ENCODE assay signal across 8 cellular contexts in genomic region chr1:35930593-35931423, GRCh38. TPM values are rescaled to one million over a fixed set of nuclear protein-coding genes. Genes with fewer than 3 reads are reported as not detected.
A peak's percentile ranks its signal among the peaks of the same experiment; 100 is the strongest.
DNase-seq lines count a peak whose midpoint lies in the region; ATAC-seq and TF ChIP-seq lines count a peak whose summit lies in the region.

TSS of gene AGO3 (plus strand) at chr1:35931105. CDS start at chr1:35931427, 322 bp downstream.

- peaks cover 53% of the 10 kb centered on the region for H3K79me2 ChIP-seq in PC-9 (ENCODE audit: low read depth)

- H4K20me1 ChIP-seq in PC-9 (ENCODE audit: insufficient read depth): peaks cover 18% of the 10 kb centered on the region

- H3K9me3 ChIP-seq in PC-9 (ENCODE audit: insufficient read depth, low read depth): no peaks in the 10 kb centered on the region

- no peak for TF ChIP-seq EP300 in Ishikawa (IDR thresholded peaks at IDR 0.05; ENCODE audit: borderline replicate concordance)

- intact Hi-C loops in PC-9 (cut with micrococcal nuclease; ENCODE audit: unreplicated experiment): loop anchor here (1.0 to 2.0 kb wide), 2 partner anchors 48 to 157 kb away; partner anchors contain the start of genes ADPRS and AGO1

- H3K36me3 ChIP-seq in PC-9 (ENCODE audit: low read depth): no peaks in the 10 kb centered on the region

- no TSS peak for BruUV-seq in PC-9 (replicated peaks; lab: Mats Ljungman, UMichigan)

- peak within 1 kb of the TSS; percentile 92 for H2AFZ ChIP-seq in PC-9

- peak within 1 kb of the TSS; percentile 96 for H3K4me2 ChIP-seq in PC-9

- CTCF ChIA-PET in PC-9 (lab: Charles Lee): interaction anchor here (0.5 kb wide), 1 partner anchor 91 kb away, joined by 16 read pairs; no protein-coding TSS in a partner anchor

- ATAC-seq in GM21619 (IDR thresholded peaks at IDR 0.05; ENCODE audit: unreplicated experiment): peak; percentile 79

- H3K4me3 ChIP-seq in PC-9: peak within 1 kb of the TSS; percentile 87

- TF ChIP-seq RAD21 in Ishikawa (IDR thresholded peaks at IDR 0.05; ENCODE audit: low read depth): no peak

- peak within 1 kb of the TSS; percentile 90 for H3K27ac ChIP-seq in PC-9

- H3F3A ChIP-seq in PC-9 (ENCODE audit: insufficient read depth, low read depth): peaks cover 32% of the 10 kb centered on the region

- peaks cover 30% of the 10 kb centered on the region for H3K4me1 ChIP-seq in PC-9 (replicated peaks; ENCODE audit: insufficient read depth)

- TF ChIP-seq CTCF in PC-9 (conservative IDR thresholded peaks at IDR 0.05): no peak

- H3K27me3 ChIP-seq in PC-9 (ENCODE audit: insufficient read depth, low read depth): no peaks in the 10 kb centered on the region

- peak; percentile 72 for DNase-seq in DMS 273 treated with DMSO at 0.1 percent for 48 hours (lab: John Stamatoyannopoulos, UW)
- peak; percentile 69 to 88 for DNase-seq in PC-9
- peak; percentile 89 for DNase-seq in activated T-cell treated with anti-CD3 and anti-CD28 coated beads for 48 hours (ENCODE audit: low read depth)
- DNase-seq in erythroblast (lab: John Stamatoyannopoulos, UW): peak; percentile 83 to 87
- DNase-seq in mucosa of gallbladder (ENCODE audit: low spot score): peak; percentile 74
- DNase-seq in stimulated activated CD8-positive, alpha-beta memory T cell treated with anti-CD3 and anti-CD28 coated beads, Interleukin-4, amount 100 ng/mL, for 24 hours (ENCODE audit: low read depth): peak; percentile 84

- peak; percentile 87 for TF ChIP-seq POLR2A in erythroblast (IDR thresholded peaks at IDR 0.05; ENCODE audit: low read length)

- no peaks in the 10 kb centered on the region for H3K9me2 ChIP-seq in PC-9 (ENCODE audit: insufficient read depth)

- POLR2A ChIA-PET in PC-9 (lab: Charles Lee; ENCODE audit: unreplicated experiment): interaction anchor here (0.5 to 1.0 kb wide), 10 partner anchors 42 to 1761 kb away, joined by 3 to 15 read pairs (median 4); partner anchors contain the start of genes CDCA8 and CLSPN

TF ChIP-seq in Ishikawa, 13 proteins besides CTCF, POLR2A, EP300 and RAD21:
- TF ChIP-seq MAX (IDR thresholded peaks at IDR 0.05) (peak; percentile 70; the same call in 1 of the 2 replicates), NFIC (IDR thresholded peaks at IDR 0.05) (no peak; the same call in 1 of the 2 replicates), REST (IDR thresholded peaks at IDR 0.05; ENCODE audit: low read depth) (no peak; the same call in 1 of the 2 replicates), ZBTB7A (IDR thresholded peaks at IDR 0.05; ENCODE audit: low read depth) (peak; percentile 35; the same call in 1 of the 2 replicates), USF1 (IDR thresholded peaks at IDR 0.05) (peak; percentile 45), TEAD4 (IDR thresholded peaks at IDR 0.05) (no peak), YY1 (IDR thresholded peaks at IDR 0.05; ENCODE audit: low read depth) (peak; percentile 34; the same call in 1 of the 2 replicates), FOXM1 (IDR thresholded peaks at IDR 0.05; ENCODE audit: borderline replicate concordance, low read depth) (no peak), CEBPB (IDR thresholded peaks at IDR 0.05) (no peak), TCF12 (IDR thresholded peaks at IDR 0.05; ENCODE audit: low read depth) (0 out of 2 replicates have a peak, but pooled peaks have one; percentile 9), EGR1 (IDR thresholded peaks at IDR 0.05) (peak; percentile 76), CREB1 (IDR thresholded peaks at IDR 0.05; ENCODE audit: low read depth) (no peak), TAF1 (IDR thresholded peaks at IDR 0.05; ENCODE audit: low read depth) (peak; percentile 75; the same call in 1 of the 2 replicates)

RNA-seq across cellular contexts. Expression of gene AGO3, which starts in this region (rescaled TPM):
- total RNA-seq in PC-9 (2021) (47.5 and 50.1 TPM in 2 replicates), mucosa of gallbladder (23.8 TPM)

Comparison
In these comparisons a context has a peak if more than half of its experiments do, and no peak if none do; other contexts are left out.
1. Peak in every context shown above with its lines: DNase-seq, ATAC-seq, H3K4me3 ChIP-seq and H3K27ac ChIP-seq.